ENCODE assay signal across 1 cellular context in the genomic region with DNA sequence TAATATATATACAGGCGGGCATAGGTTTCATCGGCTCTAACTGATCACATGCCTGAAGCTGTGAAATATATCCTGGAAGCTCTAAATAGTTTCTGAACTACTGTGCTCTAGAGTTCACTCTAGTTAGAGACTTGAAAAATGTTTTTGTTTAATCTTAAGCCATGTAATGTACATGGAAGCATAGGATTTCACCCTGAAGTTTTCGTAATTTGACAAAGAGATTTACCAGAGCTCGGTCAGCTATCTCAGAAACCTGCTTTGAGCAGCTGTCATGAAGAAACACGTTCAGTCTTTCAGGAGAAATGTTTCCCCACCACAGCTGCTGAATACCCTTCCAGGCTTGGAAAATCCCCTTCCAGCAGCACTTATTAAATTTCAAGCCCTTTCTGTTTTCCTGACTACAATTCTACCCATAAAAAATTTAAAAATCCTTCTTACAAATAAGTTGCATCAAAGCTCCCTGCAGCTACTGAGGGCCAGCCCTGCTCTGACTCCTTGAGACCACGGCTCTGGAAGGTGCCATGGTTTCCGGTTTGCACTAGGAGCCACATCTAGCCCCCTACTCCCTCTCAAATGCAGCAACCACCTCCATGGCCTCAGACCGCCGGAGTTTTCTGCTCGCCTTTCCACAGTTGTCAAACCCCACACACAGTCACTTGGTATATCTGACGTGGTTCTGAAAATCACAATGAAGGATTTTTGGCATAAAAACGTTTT.
TF ChIP-seq lines count a peak whose summit lies in the region.

No MANE protein-coding gene starts in this region.

TF ChIP-seq in K562, 482 proteins besides CTCF, POLR2A, EP300 and RAD21 (continued from another document):
- TF ChIP-seq ZSCAN32 (CRISPR knock-in tag; IDR thresholded peaks at IDR 0.05) (no peak), MECOM (CRISPR knock-in tag; IDR thresholded peaks at IDR 0.05) (no peak), JUN (IDR thresholded peaks at IDR 0.05; ENCODE audit: borderline replicate concordance, low read depth, low read length) (no peak), JUN (CRISPR knock-in tag; IDR thresholded peaks at IDR 0.05; ENCODE audit: borderline replicate concordance) (no peak), SMARCC2 (IDR thresholded peaks at IDR 0.05; ENCODE audit: low read depth) (no peak), MITF (IDR thresholded peaks at IDR 0.05) (no peak), ZNF124 (CRISPR knock-in tag; IDR thresholded peaks at IDR 0.05) (no peak), KDM5B (IDR thresholded peaks at IDR 0.05; ENCODE audit: insufficient replicate concordance, low read depth, low read length) (no peak), ZNF79 (CRISPR knock-in tag; IDR thresholded peaks at IDR 0.05; ENCODE audit: low read depth) (no peak), ZNF282 (CRISPR knock-in tag; IDR thresholded peaks at IDR 0.05) (no peak)
- TF ChIP-seq, protein P1, sequence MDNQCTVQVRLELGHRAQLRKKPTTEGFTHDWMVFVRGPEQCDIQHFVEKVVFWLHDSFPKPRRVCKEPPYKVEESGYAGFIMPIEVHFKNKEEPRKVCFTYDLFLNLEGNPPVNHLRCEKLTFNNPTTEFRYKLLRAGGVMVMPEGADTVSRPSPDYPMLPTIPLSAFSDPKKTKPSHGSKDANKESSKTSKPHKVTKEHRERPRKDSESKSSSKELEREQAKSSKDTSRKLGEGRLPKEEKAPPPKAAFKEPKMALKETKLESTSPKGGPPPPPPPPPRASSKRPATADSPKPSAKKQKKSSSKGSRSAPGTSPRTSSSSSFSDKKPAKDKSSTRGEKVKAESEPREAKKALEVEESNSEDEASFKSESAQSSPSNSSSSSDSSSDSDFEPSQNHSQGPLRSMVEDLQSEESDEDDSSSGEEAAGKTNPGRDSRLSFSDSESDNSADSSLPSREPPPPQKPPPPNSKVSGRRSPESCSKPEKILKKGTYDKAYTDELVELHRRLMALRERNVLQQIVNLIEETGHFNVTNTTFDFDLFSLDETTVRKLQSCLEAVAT (IDR thresholded peaks at IDR 0.05): no peak
